Comparison of ENCODE assay signal across 12 cellular contexts in genomic region chr4:159400782-159401712, GRCh38.
A peak's percentile ranks its signal among the peaks of the same experiment; 100 is the strongest.
DNase-seq lines count a peak whose midpoint lies in the region; ATAC-seq and TF ChIP-seq lines count a peak whose summit lies in the region.
"Had no signal": no experiment of that assay in that cellular context is flagged by ENCODE, and none has a peak within 500 bp of the region (broad histone marks: within the 10 kb centered on the region; RNA-seq: fewer than 3 reads in every experiment).

No MANE protein-coding gene starts in this region.

- peaks cover 24% of the 10 kb centered on the region for H3K4me1 ChIP-seq in GM23248 (ENCODE audit: insufficient read depth)
- no peaks in the 10 kb centered on the region for H3K4me1 ChIP-seq in SJCRH30
- no peaks in the 10 kb centered on the region for H3K4me1 ChIP-seq in H9 (ENCODE audit: insufficient read depth, low read length)
- H3K4me1 ChIP-seq: breast epithelium had no signal

- no peaks in the 10 kb centered on the region for H4K20me1 ChIP-seq in GM23248 (ENCODE audit: insufficient read depth)
- H4K20me1 ChIP-seq in H9 (ENCODE audit: control insufficient read depth, insufficient read depth, insufficient read length), result no peaks in the 10 kb centered on the region

- 16 to 20% methylated on average over 14 of the region's 14 CpGs for WGBS in GM23248 (ENCODE audit: low coverage in 1 of 2, low lambda C conversion rate in 2 of 2, missing lambda C conversion rate in 2 of 2), 2 experiments
- WGBS in H9 (ENCODE audit: extremely low coverage, insufficient read length, low lambda C conversion rate), result no CpG with 5 or more reads among the region's 14 CpGs

- H3K27ac Mint-ChIP-seq in H9, result no peak overlapping the region
- H3K27ac Mint-ChIP-seq: activated CD8-positive, alpha-beta memory T cell treated with anti-CD3 and anti-CD28 coated beads, Interleukin-2, amount 10 ng/mL, durations not matched to agents 7 days and 5 days had no signal

- H3K4ac ChIP-seq in H9 (ENCODE audit: low read depth, low read length), result no peak overlapping the region

- no peak overlapping the region for H3T11ph ChIP-seq in H9 (ENCODE audit: low read length)

- H4K91ac ChIP-seq in H9 (ENCODE audit: insufficient read length, low read depth, low read length), result no peak overlapping the region

- H3K36me3 ChIP-seq in GM23248 (ENCODE audit: low read depth) (no peaks in the 10 kb centered on the region), SJCRH30 (no peaks in the 10 kb centered on the region)
- H3K36me3 ChIP-seq: breast epithelium, neutrophil had no signal

- H3K9me2 ChIP-seq in GM23248 (ENCODE audit: insufficient read depth), result no peaks in the 10 kb centered on the region

- no peak overlapping the region for H3K23ac ChIP-seq in H9 (ENCODE audit: insufficient read length, low read depth, low read length)

- H2BK20ac ChIP-seq in H9 (ENCODE audit: low read depth, low read length, poor library complexity, severe bottlenecking), result no peak overlapping the region

- H3K4me3 ChIP-seq in GM23248 (peak overlapping the region; percentile 37), SJCRH30 (peak overlapping the region; percentile 42), fibroblast of villous mesenchyme (ENCODE audit: low read depth, low read length) (peak overlapping the region; percentile 12)

- H3K4me2 ChIP-seq in GM23248 (ENCODE audit: unreplicated experiment) (peak overlapping the region; percentile 73), H9 (ENCODE audit: insufficient read depth, insufficient read length, low read length) (no peak overlapping the region)

- in situ Hi-C loops in GM23248 (cut with MboI), result no loop called here

- DNase-seq in GM23248 (peak; percentile 67), SJCRH30 (peak in 1 of 2 experiments; percentile 27), fibroblast of villous mesenchyme (ENCODE audit: low read depth) (peak; percentile 84), sciatic nerve (ENCODE audit: low spot score) (no peak), H9 (no peak), foreskin melanocyte (no peak)
- no peak for DNase-seq in stimulated activated naive CD4-positive, alpha-beta T cell treated with Interleukin-2 at 50 U/mL for 16 hours (lab: John Stamatoyannopoulos, UW)
- DNase-seq: activated CD8-positive, alpha-beta memory T cell treated with anti-CD3 and anti-CD28 coated beads, Interleukin-2, amount 10 ng/mL, durations not matched to agents 7 days and 5 days; NCI-H2107 had no signal

- H3K9ac ChIP-seq in GM23248 (peak overlapping the region; percentile 32; the same call in 1 of the 2 replicates), H9 (ENCODE audit: extremely low read depth, insufficient read length, low read length) (no peak overlapping the region)

- H3K4me3 Mint-ChIP-seq in H9, result no peak overlapping the region
- H3K4me3 Mint-ChIP-seq: activated CD8-positive, alpha-beta memory T cell treated with anti-CD3 and anti-CD28 coated beads, Interleukin-2, amount 10 ng/mL, durations not matched to agents 7 days and 5 days had no signal

- no peak overlapping the region for H3K18ac ChIP-seq in H9 (ENCODE audit: insufficient read length, low read depth, low read length)

- H3K27ac ChIP-seq in GM23248 (peak overlapping the region; percentile 72), SJCRH30 (peak overlapping the region; percentile 38; the same call in 1 of the 2 replicates), H9 (ENCODE audit: insufficient read length, low read depth, low read length) (no peak overlapping the region)
- H3K27ac ChIP-seq: breast epithelium, neutrophil had no signal

- H3K79me1 ChIP-seq in H9 (ENCODE audit: insufficient read depth, low read depth, low read length, poor library complexity, severe bottlenecking), result no peaks in the 10 kb centered on the region

- no peak overlapping the region for H4K8ac ChIP-seq in H9 (replicated peaks; ENCODE audit: insufficient read length, low read depth, low read length)

- H3K23me2 ChIP-seq in H9 (ENCODE audit: insufficient read length, low read depth, low read length, poor library complexity, severe bottlenecking), result no peaks in the 10 kb centered on the region

- peak overlapping the region; percentile 67 for H2AFZ ChIP-seq in GM23248
- H2AFZ ChIP-seq in H9 (ENCODE audit: low read length), result no peak overlapping the region

- H3K9me3 ChIP-seq in GM23248 (ENCODE audit: low read depth) (no peaks in the 10 kb centered on the region), SJCRH30 (replicated peaks) (no peaks in the 10 kb centered on the region), H9 (ENCODE audit: control insufficient read depth, low read depth, low read length) (no peaks in the 10 kb centered on the region)
- H3K9me3 ChIP-seq: breast epithelium, neutrophil had no signal

- H3F3A ChIP-seq in GM23248 (ENCODE audit: insufficient read depth), result peaks cover 10% of the 10 kb centered on the region; the same call in 1 of the 2 replicates

- no peak overlapping the region for H2BK5ac ChIP-seq in H9 (ENCODE audit: insufficient read length, low read length)

- intact Hi-C loops in sciatic nerve (cut with DNase I), result no loop called here

- H2BK12ac ChIP-seq in H9 (ENCODE audit: insufficient read length, low read depth, low read length), result no peak overlapping the region

- H3K27me3 ChIP-seq in GM23248 (replicated peaks; ENCODE audit: insufficient read depth) (no peaks in the 10 kb centered on the region), SJCRH30 (no peaks in the 10 kb centered on the region), H9 (ENCODE audit: insufficient read depth, low read length) (no peaks in the 10 kb centered on the region)
- H3K27me3 ChIP-seq: breast epithelium had no signal

- H3K27me3 Mint-ChIP-seq in H9 (ENCODE audit: low read depth), result peaks cover 6% of the 10 kb centered on the region; the same call in 1 of the 2 replicates

- H3K36me3 Mint-ChIP-seq in H9 (ENCODE audit: insufficient read depth in 1 of 3, low read depth in 3 of 3), result no peaks in the 10 kb centered on the region
- H3K36me3 Mint-ChIP-seq: activated CD8-positive, alpha-beta memory T cell treated with anti-CD3 and anti-CD28 coated beads, Interleukin-2, amount 10 ng/mL, durations not matched to agents 7 days and 5 days had no signal

- H3K56ac ChIP-seq in H9 (ENCODE audit: insufficient read length, low read depth, low read length), result no peak overlapping the region

- no peaks in the 10 kb centered on the region for H3K9me3 Mint-ChIP-seq in H9

- peaks cover 0 to 2% of the 10 kb centered on the region in 2 experiments; a peak in 1 of 4 replicates for H3K4me1 Mint-ChIP-seq in H9
- H3K4me1 Mint-ChIP-seq: activated CD8-positive, alpha-beta memory T cell treated with anti-CD3 and anti-CD28 coated beads, Interleukin-2, amount 10 ng/mL, durations not matched to agents 7 days and 5 days had no signal

- H2BK15ac ChIP-seq in H9 (ENCODE audit: low read depth, low read length), result no peak overlapping the region

- no peak overlapping the region for H3K14ac ChIP-seq in H9 (ENCODE audit: insufficient read depth, low read length)

- no peak overlapping the region for H2AK5ac ChIP-seq in H9 (ENCODE audit: insufficient read length, low read length)

- no peak overlapping the region for H4K5ac ChIP-seq in H9 (ENCODE audit: insufficient read length, low read depth, low read length)

- ATAC-seq in sciatic nerve (peak; percentile 32), GM18502 (IDR thresholded peaks at IDR 0.05; ENCODE audit: poor library complexity, unreplicated experiment) (no peak)
- ATAC-seq: activated CD8-positive, alpha-beta memory T cell treated with anti-CD3 and anti-CD28 coated beads, Interleukin-2, amount 10 ng/mL, durations not matched to agents 7 days and 5 days had no signal

- TF ChIP-seq CTCF in fibroblast of villous mesenchyme (IDR thresholded peaks at IDR 0.05; ENCODE audit: insufficient read depth, low read depth, low read length) (no peak), H9 (conservative IDR thresholded peaks at IDR 0.05) (no peak)

- H3K79me2 ChIP-seq in GM23248 (ENCODE audit: insufficient read depth), result no peaks in the 10 kb centered on the region
- H3K79me2 ChIP-seq in H9 (ENCODE audit: insufficient read depth, low read length), result no peaks in the 10 kb centered on the region

- H2BK120ac ChIP-seq in H9 (ENCODE audit: low read depth, low read length, poor library complexity, severe bottlenecking), result no peak overlapping the region

Comparison
In these comparisons a context has a peak if more than half of its experiments do, and no peak if none do; other contexts are left out.
1. DNase-seq: peak in GM23248 (single experiment) and fibroblast of villous mesenchyme (single experiment); none in sciatic nerve (single experiment), H9 (single experiment), stimulated activated naive CD4-positive, alpha-beta T cell treated with Interleukin-2 at 50 U/mL for 16 hours (single experiment) and foreskin melanocyte (single experiment).
2. Peak in every context shown above with its lines, with median percentiles within 50 percentile points of each other: H3K4me3 ChIP-seq.